In genomic region chr1:2451744-2452582, GRCh38 we compare ENCODE assay signal across 12 cellular contexts. TPM values are rescaled to one million over a fixed set of nuclear protein-coding genes. Genes with fewer than 3 reads are reported as not detected.
DNase-seq lines count a peak whose midpoint lies in the region; ATAC-seq and TF ChIP-seq lines count a peak whose summit lies in the region.
"Had no signal": no experiment of that assay in that cellular context is flagged by ENCODE, and none has a peak within 500 bp of the region (broad histone marks: within the 10 kb centered on the region; RNA-seq: fewer than 3 reads in every experiment).

No MANE protein-coding gene starts in this region.

- H3K4me3 Mint-ChIP-seq in MCF 10A (ENCODE audit: unreplicated experiment) = no peak overlapping the region
- H3K4me3 Mint-ChIP-seq: CD4-positive, CD25-positive, alpha-beta regulatory T cell had no signal

- intact Hi-C loops in MCF 10A (cut with micrococcal nuclease) (no loop called here), breast epithelium (cut with DNase I; ENCODE audit: low total_unique reads) (no loop called here), A673 (cut with micrococcal nuclease; ENCODE audit: unreplicated experiment) (no loop called here)

- H3K4me1 Mint-ChIP-seq in MCF 10A (ENCODE audit: insufficient read depth, unreplicated experiment) = no peaks in the 10 kb centered on the region

- TF ChIP-seq CTCF in MCF 10A (IDR thresholded peaks at IDR 0.05; ENCODE audit: unreplicated experiment) = no peak
- TF ChIP-seq CTCF in breast epithelium (IDR thresholded peaks at IDR 0.05) = no peak
- TF ChIP-seq CTCF in fibroblast of villous mesenchyme (IDR thresholded peaks at IDR 0.05; ENCODE audit: insufficient read depth, low read depth, low read length) = no peak
- no peak for TF ChIP-seq CTCF in A673 (conservative IDR thresholded peaks at IDR 0.05; ENCODE audit: low read depth, low read length)

- TF ChIP-seq POLR2A in breast epithelium (IDR thresholded peaks at IDR 0.05) = no peak

- H3K4me1 ChIP-seq in breast epithelium = no peaks in the 10 kb centered on the region
- H3K4me1 ChIP-seq in A673 (ENCODE audit: insufficient read depth, low read length, poor library complexity, severe bottlenecking) = peaks cover 5% of the 10 kb centered on the region
- H3K4me1 ChIP-seq: upper lobe of right lung had no signal

- H3K27me3 ChIP-seq in breast epithelium = peaks cover 0 to 55% of the 10 kb centered on the region in 2 donors
- H3K27me3 ChIP-seq in A673 (replicated peaks; ENCODE audit: insufficient read depth, low read depth, low read length, poor library complexity) = peaks cover 11% of the 10 kb centered on the region

- no peak overlapping the region for H3K27ac Mint-ChIP-seq in MCF 10A (ENCODE audit: low read depth, unreplicated experiment)
- H3K27ac Mint-ChIP-seq in activated naive CD4-positive, alpha-beta T cell treated with anti-CD3 and anti-CD28 coated beads, Interleukin-2, amount 50 U/mL, for 72 hours = no peak overlapping the region
- H3K27ac Mint-ChIP-seq: CD4-positive, CD25-positive, alpha-beta regulatory T cell had no signal

- no peaks in the 10 kb centered on the region for H3K36me3 Mint-ChIP-seq in MCF 10A (ENCODE audit: insufficient read depth, unreplicated experiment)
- H3K36me3 Mint-ChIP-seq in activated naive CD4-positive, alpha-beta T cell treated with anti-CD3 and anti-CD28 coated beads, Interleukin-2, amount 50 U/mL, for 72 hours = no peaks in the 10 kb centered on the region
- H3K36me3 Mint-ChIP-seq: CD4-positive, CD25-positive, alpha-beta regulatory T cell had no signal

- H3K27me3 Mint-ChIP-seq in MCF 10A (ENCODE audit: insufficient read depth, unreplicated experiment) = no peaks in the 10 kb centered on the region
- H3K27me3 Mint-ChIP-seq: CD4-positive, CD25-positive, alpha-beta regulatory T cell had no signal

- no peaks in the 10 kb centered on the region for H3K9me3 Mint-ChIP-seq in MCF 10A (ENCODE audit: unreplicated experiment)
- H3K9me3 Mint-ChIP-seq in activated naive CD4-positive, alpha-beta T cell treated with anti-CD3 and anti-CD28 coated beads, Interleukin-2, amount 50 U/mL, for 72 hours = no peaks in the 10 kb centered on the region
- H3K9me3 Mint-ChIP-seq: CD4-positive, CD25-positive, alpha-beta regulatory T cell had no signal

- BruUV-seq in MCF 10A (replicated peaks; lab: Mats Ljungman, UMichigan) (no TSS peak), A673 (replicated peaks; lab: Mats Ljungman, UMichigan) (no TSS peak)

- peak; percentile 83 for ATAC-seq in SK-N-SH treated with all-trans-retinoic acid at 6 μM for 48 hours
- ATAC-seq in GM21381 (IDR thresholded peaks at IDR 0.05; ENCODE audit: unreplicated experiment) = no peak
- ATAC-seq in activated naive CD4-positive, alpha-beta T cell treated with anti-CD3 and anti-CD28 coated beads, Interleukin-2, amount 50 U/mL, for 72 hours = no peak
- ATAC-seq: upper lobe of right lung had no signal

- H3K36me3 ChIP-seq in breast epithelium (no peaks in the 10 kb centered on the region), A673 (ENCODE audit: insufficient read depth, low read length, poor library complexity, severe bottlenecking) (no peaks in the 10 kb centered on the region)
- H3K36me3 ChIP-seq: upper lobe of right lung had no signal

- H3K4me3 ChIP-seq in breast epithelium (no peak overlapping the region), fibroblast of villous mesenchyme (ENCODE audit: low read depth, low read length) (no peak overlapping the region), A673 (ENCODE audit: low read depth, low read length, poor library complexity, severe bottlenecking) (no peak overlapping the region)
- H3K4me3 ChIP-seq: upper lobe of right lung had no signal

- H3K27ac ChIP-seq in breast epithelium (no peak overlapping the region), A673 (ENCODE audit: low read depth, low read length, poor library complexity, severe bottlenecking) (no peak overlapping the region)
- H3K27ac ChIP-seq: upper lobe of right lung had no signal

- H3K9me3 ChIP-seq in breast epithelium = no peaks in the 10 kb centered on the region
- H3K9me3 ChIP-seq in A673 (ENCODE audit: low read depth, low read length, poor library complexity, severe bottlenecking) = no peaks in the 10 kb centered on the region
- H3K9me3 ChIP-seq: upper lobe of right lung had no signal

- POLR2A ChIA-PET in MCF 10A (lab: Yijun Ruan, JAX) = no interaction called here
- POLR2A ChIA-PET in A673 (lab: Charles Lee; ENCODE audit: low non-redundant PET) = no interaction called here

- peak; percentile 25 for DNase-seq in MCF 10A (ENCODE audit: unreplicated experiment)
- no peak for DNase-seq in breast epithelium (ENCODE audit: low spot score in 2 of 2)
- DNase-seq in fibroblast of villous mesenchyme (ENCODE audit: low read depth) = peak; percentile 24
- no peak for DNase-seq in activated naive CD4-positive, alpha-beta T cell treated with anti-CD3 and anti-CD28 coated beads, Interleukin-2, amount 50 U/mL, for 72 hours (ENCODE audit: low spot score in 2 of 2)
- DNase-seq in A673 (ENCODE audit: low spot score) = no peak
- no peak for DNase-seq in Ammon's horn (ENCODE audit: low spot score)
- DNase-seq: CD4-positive, CD25-positive, alpha-beta regulatory T cell; NCI-H2107; T-helper 1 cell; upper lobe of right lung had no signal

- CTCF ChIA-PET in MCF 10A (lab: Yijun Ruan, JAX) = interaction anchor here (0.7 kb wide), 1 partner anchor 15 kb away, joined by 3 read pairs; no protein-coding TSS in a partner anchor
- CTCF ChIA-PET in A673 (lab: Charles Lee) = no interaction called here

TF ChIP-seq in SK-N-SH treated with all-trans-retinoic acid at 6 μM for 48 hours, 23 proteins besides CTCF, POLR2A, EP300 and RAD21:
- TF ChIP-seq ZNF70 (CRISPR knock-in tag; IDR thresholded peaks at IDR 0.05) (no peak), CSDC2 (CRISPR knock-in tag; IDR thresholded peaks at IDR 0.05) (no peak)

RNA-seq across cellular contexts. Expression of gene PLCH2, which starts 24.1 kb away (rescaled TPM):
- total RNA-seq in MCF 10A (2022) (92.6 and 123 TPM in 2 replicates), breast epithelium (10 to 100 TPM in 2 of 3 donors, under 1 TPM in 1; 0.16 to 12.0 (median 10.2) TPM), fibroblast of villous mesenchyme (under 0.01 TPM in 2 replicates), A673 (2021) (0.13 TPM in 1 of 2 replicates, not detected in the other)
- 1 to 10 TPM; 6.9 to 7.1 TPM for total RNA-seq in activated naive CD4-positive, alpha-beta T cell treated with anti-CD3 and anti-CD28 coated beads, Interleukin-2, amount 50 U/mL, for 72 hours

RNA-seq across cellular contexts. Expression of gene PEX10, which starts 39.6 kb away (rescaled TPM):
- total RNA-seq in MCF 10A (2022) (31.3 and 36.1 TPM in 2 replicates), breast epithelium (10 to 100 TPM; 23.3 to 37.4 (median 24.1) TPM), fibroblast of villous mesenchyme (28.9 and 34.1 TPM in 2 replicates), A673 (2021) (27.6 and 28.0 TPM in 2 replicates)
- total RNA-seq in activated naive CD4-positive, alpha-beta T cell treated with anti-CD3 and anti-CD28 coated beads, Interleukin-2, amount 50 U/mL, for 72 hours = 10 to 100 TPM in 1 of 2 donors, 1 to 10 TPM in 1; 4.7 to 17.0 TPM

Comparison
In these comparisons a context has a peak if more than half of its experiments do, and no peak if none do; other contexts are left out.
1. DNase-seq: peak in MCF 10A (single experiment) and fibroblast of villous mesenchyme (single experiment); none in breast epithelium (0 of 2), activated naive CD4-positive, alpha-beta T cell treated with anti-CD3 and anti-CD28 coated beads, Interleukin-2, amount 50 U/mL, for 72 hours (0 of 2), A673 (single experiment) and Ammon's horn (single experiment).